Comparison of ENCODE assay signal across 17 cellular contexts in the genomic region with DNA sequence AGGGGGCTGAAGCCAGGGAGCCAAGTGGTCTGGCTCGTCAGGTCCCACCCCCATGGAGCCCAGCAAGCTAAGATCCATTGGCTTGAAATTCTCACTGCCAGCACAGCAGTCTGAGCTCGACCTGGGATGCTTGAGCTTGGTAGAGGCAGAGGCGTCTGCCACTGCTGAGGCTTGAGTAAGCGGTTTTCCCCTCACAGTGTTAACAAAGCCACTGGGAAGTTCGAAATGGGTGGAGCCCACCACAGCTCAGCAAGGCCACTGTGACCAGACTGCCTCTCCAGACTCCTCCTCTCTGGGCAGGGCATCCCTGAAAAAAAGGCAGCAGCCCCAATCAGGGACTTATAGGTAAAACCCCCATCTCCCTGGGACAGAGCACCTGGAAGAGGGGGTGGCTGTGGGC.
A peak's percentile ranks its signal among the peaks of the same experiment; 100 is the strongest.
DNase-seq lines count a peak whose midpoint lies in the region; ATAC-seq and TF ChIP-seq lines count a peak whose summit lies in the region.
"Had no signal": no experiment of that assay in that cellular context is flagged by ENCODE, and none has a peak within 500 bp of the region (broad histone marks: within the 10 kb centered on the region; RNA-seq: fewer than 3 reads in every experiment).

No MANE protein-coding gene starts in this region.

- intact Hi-C loops in sciatic nerve (cut with DNase I) = no loop called here
- intact Hi-C loops in left lung (cut with DNase I) = no loop called here

- CTCF ChIA-PET in WTC11 (lab: Charles Lee) = no interaction called here

- H3K4me1 ChIP-seq in GM23338 (ENCODE audit: insufficient read depth) (no peaks in the 10 kb centered on the region), left lung (no peaks in the 10 kb centered on the region)
- H3K4me1 ChIP-seq: Caco-2, HAP-1 had no signal

- H3K4me3 Mint-ChIP-seq in GM23338 = no peak overlapping the region
- H3K4me3 Mint-ChIP-seq in WTC11 = no peak overlapping the region
- H3K4me3 Mint-ChIP-seq: CD4-positive, alpha-beta T cell had no signal

- H3K4me1 Mint-ChIP-seq in GM23338 (no peaks in the 10 kb centered on the region), WTC11 (no peaks in the 10 kb centered on the region)

- H3K36me3 ChIP-seq in GM23338 (ENCODE audit: insufficient read depth) = no peaks in the 10 kb centered on the region
- no peaks in the 10 kb centered on the region for H3K36me3 ChIP-seq in left lung
- H3K36me3 ChIP-seq: HAP-1 had no signal

- H3K9me2 ChIP-seq in GM23338 (ENCODE audit: insufficient read depth) = no peaks in the 10 kb centered on the region

- no peaks in the 10 kb centered on the region; the same call in 2 of the 3 replicates for H3K36me3 Mint-ChIP-seq in GM23338 (ENCODE audit: low read depth)
- 0 out of 2 replicates have a peak, but pooled peaks cover 4% of the 10 kb centered on the region for H3K36me3 Mint-ChIP-seq in WTC11

- H3K27ac Mint-ChIP-seq in GM23338 = no peak overlapping the region
- no peak overlapping the region for H3K27ac Mint-ChIP-seq in WTC11
- H3K27ac Mint-ChIP-seq: CD4-positive, alpha-beta T cell had no signal

- H3K9me3 ChIP-seq in left lung = no peaks in the 10 kb centered on the region
- H3K9me3 ChIP-seq: Caco-2, HAP-1 had no signal

- H3K4me2 ChIP-seq in GM23338 = no peak overlapping the region

- no peaks in the 10 kb centered on the region for H4K20me1 ChIP-seq in GM23338 (replicated peaks; ENCODE audit: insufficient read depth)

- H3F3A ChIP-seq in GM23338 (replicated peaks; ENCODE audit: low read depth) = no peaks in the 10 kb centered on the region

- H3K27ac ChIP-seq in GM23338 (ENCODE audit: low read depth) = no peak overlapping the region
- no peak overlapping the region for H3K27ac ChIP-seq in left lung
- H3K27ac ChIP-seq: C4-2B had no signal

- TF ChIP-seq CTCF in GM23338 (conservative IDR thresholded peaks at IDR 0.05; ENCODE audit: low read depth in 2 of 2) = no peak
- no peak for TF ChIP-seq CTCF in WTC11 (IDR thresholded peaks at IDR 0.05)
- TF ChIP-seq CTCF in left lung (IDR thresholded peaks at IDR 0.05) = no peak
- no peak for TF ChIP-seq CTCF in foreskin fibroblast (IDR thresholded peaks at IDR 0.05; ENCODE audit: low read depth, low read length)

- no peak overlapping the region for H2AFZ ChIP-seq in GM23338

- H3K27me3 Mint-ChIP-seq in GM23338 (ENCODE audit: insufficient read depth, low read depth, poor library complexity) = no peaks in the 10 kb centered on the region
- H3K27me3 Mint-ChIP-seq in WTC11 (ENCODE audit: low read depth) = no peaks in the 10 kb centered on the region; the same call in 1 of the 2 replicates
- H3K27me3 Mint-ChIP-seq: CD4-positive, alpha-beta T cell had no signal

- no peak overlapping the region for H3K4me3 ChIP-seq in GM23338
- no peak overlapping the region for H3K4me3 ChIP-seq in left lung
- no peak overlapping the region for H3K4me3 ChIP-seq in foreskin fibroblast (ENCODE audit: low read depth in 1 of 2, low read length in 2 of 2)
- H3K4me3 ChIP-seq: HAP-1 had no signal

- H3K9me3 Mint-ChIP-seq in GM23338 = peaks cover 8% of the 10 kb centered on the region; the same call in 1 of the 3 replicates
- peaks cover 30% of the 10 kb centered on the region for H3K9me3 Mint-ChIP-seq in WTC11
- H3K9me3 Mint-ChIP-seq: CD4-positive, alpha-beta T cell had no signal

- H3K27me3 ChIP-seq in GM23338 (ENCODE audit: insufficient read depth) (no peaks in the 10 kb centered on the region), left lung (no peaks in the 10 kb centered on the region)

- POLR2A ChIA-PET in WTC11 (lab: Charles Lee) = no interaction called here

- no peaks in the 10 kb centered on the region for H3K79me2 ChIP-seq in GM23338 (replicated peaks; ENCODE audit: insufficient read depth)

- ATAC-seq in GM23338 (no peak), WTC11 (no peak), sciatic nerve (no peak), left lung (no peak)

- peak; percentile 1 for DNase-seq in GM23338 (ENCODE audit: low spot score)
- peak; percentile 8 for DNase-seq in WTC11 (ENCODE audit: low spot score)
- peak; percentile 1 for DNase-seq in left kidney (ENCODE audit: low read depth, low spot score)
- peak; percentile 30 for DNase-seq in sciatic nerve (ENCODE audit: low spot score)
- DNase-seq in AG08395 (ENCODE audit: low spot score) = no peak
- DNase-seq in left lung = no peak
- no peak for DNase-seq in DMS153 treated with DMSO at 0.1 percent for 48 hours (lab: John Stamatoyannopoulos, UW; ENCODE audit: unreplicated experiment)
- no peak for DNase-seq in foreskin fibroblast
- DNase-seq: ACHN; AML-193; Caco-2; CD4-positive, alpha-beta T cell; DMS153; DMS79 treated with DMSO at 0.1 percent for 48 hours; KG1 had no signal

TF ChIP-seq in GM23338, 12 proteins besides CTCF, POLR2A, EP300 and RAD21 (continues in another document):
- TF ChIP-seq CREB1 (CRISPR knock-in tag; IDR thresholded peaks at IDR 0.05; ENCODE audit: low read depth) (no peak), NANOG (IDR thresholded peaks at IDR 0.05; ENCODE audit: borderline replicate concordance) (no peak), JUNB (IDR thresholded peaks at IDR 0.05; ENCODE audit: unreplicated experiment) (no peak), ZNF114 (CRISPR knock-in tag; IDR thresholded peaks at IDR 0.05) (no peak)

TF ChIP-seq in WTC11, 78 proteins besides CTCF, POLR2A, EP300 and RAD21 (continues in another document):
- TF ChIP-seq ETV6 (CRISPR knock-in tag; IDR thresholded peaks at IDR 0.05) (no peak), CREB1 (CRISPR knock-in tag; IDR thresholded peaks at IDR 0.05) (no peak), ZNF423 (CRISPR knock-in tag; IDR thresholded peaks at IDR 0.05) (no peak), SMAD4 (CRISPR knock-in tag; IDR thresholded peaks at IDR 0.05) (no peak), CBFB (CRISPR knock-in tag; IDR thresholded peaks at IDR 0.05; ENCODE audit: low read depth) (no peak)
- TF ChIP-seq, protein P1, sequence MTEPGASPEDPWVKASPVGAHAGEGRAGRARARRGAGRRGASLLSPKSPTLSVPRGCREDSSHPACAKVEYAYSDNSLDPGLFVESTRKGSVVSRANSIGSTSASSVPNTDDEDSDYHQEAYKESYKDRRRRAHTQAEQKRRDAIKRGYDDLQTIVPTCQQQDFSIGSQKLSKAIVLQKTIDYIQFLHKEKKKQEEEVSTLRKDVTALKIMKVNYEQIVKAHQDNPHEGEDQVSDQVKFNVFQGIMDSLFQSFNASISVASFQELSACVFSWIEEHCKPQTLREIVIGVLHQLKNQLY (CRISPR knock-in tag; IDR thresholded peaks at IDR 0.05) = no peak
- TF ChIP-seq, protein P2, sequence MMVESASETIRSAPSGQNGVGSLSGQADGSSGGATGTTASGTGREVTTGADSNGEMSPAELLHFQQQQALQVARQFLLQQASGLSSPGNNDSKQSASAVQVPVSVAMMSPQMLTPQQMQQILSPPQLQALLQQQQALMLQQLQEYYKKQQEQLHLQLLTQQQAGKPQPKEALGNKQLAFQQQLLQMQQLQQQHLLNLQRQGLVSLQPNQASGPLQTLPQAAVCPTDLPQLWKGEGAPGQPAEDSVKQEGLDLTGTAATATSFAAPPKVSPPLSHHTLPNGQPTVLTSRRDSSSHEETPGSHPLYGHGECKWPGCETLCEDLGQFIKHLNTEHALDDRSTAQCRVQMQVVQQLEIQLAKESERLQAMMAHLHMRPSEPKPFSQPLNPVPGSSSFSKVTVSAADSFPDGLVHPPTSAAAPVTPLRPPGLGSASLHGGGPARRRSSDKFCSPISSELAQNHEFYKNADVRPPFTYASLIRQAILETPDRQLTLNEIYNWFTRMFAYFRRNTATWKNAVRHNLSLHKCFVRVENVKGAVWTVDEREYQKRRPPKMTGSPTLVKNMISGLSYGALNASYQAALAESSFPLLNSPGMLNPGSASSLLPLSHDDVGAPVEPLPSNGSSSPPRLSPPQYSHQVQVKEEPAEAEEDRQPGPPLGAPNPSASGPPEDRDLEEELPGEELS (CRISPR knock-in tag; IDR thresholded peaks at IDR 0.05) = no peak
- TF ChIP-seq, protein P3, sequence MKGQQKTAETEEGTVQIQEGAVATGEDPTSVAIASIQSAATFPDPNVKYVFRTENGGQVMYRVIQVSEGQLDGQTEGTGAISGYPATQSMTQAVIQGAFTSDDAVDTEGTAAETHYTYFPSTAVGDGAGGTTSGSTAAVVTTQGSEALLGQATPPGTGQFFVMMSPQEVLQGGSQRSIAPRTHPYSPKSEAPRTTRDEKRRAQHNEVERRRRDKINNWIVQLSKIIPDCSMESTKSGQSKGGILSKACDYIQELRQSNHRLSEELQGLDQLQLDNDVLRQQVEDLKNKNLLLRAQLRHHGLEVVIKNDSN (CRISPR knock-in tag; IDR thresholded peaks at IDR 0.05) = no peak
- TF ChIP-seq, protein P4, sequence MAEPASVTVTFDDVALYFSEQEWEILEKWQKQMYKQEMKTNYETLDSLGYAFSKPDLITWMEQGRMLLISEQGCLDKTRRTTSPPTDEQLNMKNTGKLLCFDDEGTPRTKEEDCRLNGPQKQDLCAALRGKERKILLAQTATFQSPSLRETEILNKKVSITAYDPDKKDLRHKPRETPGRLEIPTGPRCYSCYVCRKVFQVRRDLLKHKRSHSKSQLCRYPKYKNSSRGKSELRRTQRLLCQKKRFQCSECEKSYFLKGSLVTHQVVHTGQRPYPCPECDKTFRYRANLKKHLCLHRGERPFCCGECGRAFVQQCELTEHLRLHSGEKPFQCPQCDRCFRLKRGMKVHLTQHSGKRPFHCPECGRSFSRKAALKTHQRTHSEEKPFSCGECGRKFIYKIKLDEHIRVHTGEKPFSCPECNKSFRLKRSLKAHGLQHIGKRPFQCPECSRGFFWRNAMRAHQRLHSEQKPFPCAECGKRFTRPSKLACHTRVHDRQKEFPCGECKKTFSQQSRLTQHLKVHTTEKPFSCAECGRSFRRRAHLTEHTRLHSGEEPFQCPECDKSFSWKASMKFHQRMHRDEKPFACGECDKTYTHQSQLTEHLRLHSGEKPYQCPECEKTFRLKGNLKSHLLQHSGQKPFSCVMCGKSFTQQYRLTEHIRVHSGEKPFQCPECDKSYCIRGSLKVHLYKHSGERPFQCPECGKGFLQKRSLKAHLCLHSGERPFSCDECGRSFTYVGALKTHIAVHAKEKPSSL (CRISPR knock-in tag; conservative IDR thresholded peaks at IDR 0.05) = no peak
- TF ChIP-seq, protein P5, sequence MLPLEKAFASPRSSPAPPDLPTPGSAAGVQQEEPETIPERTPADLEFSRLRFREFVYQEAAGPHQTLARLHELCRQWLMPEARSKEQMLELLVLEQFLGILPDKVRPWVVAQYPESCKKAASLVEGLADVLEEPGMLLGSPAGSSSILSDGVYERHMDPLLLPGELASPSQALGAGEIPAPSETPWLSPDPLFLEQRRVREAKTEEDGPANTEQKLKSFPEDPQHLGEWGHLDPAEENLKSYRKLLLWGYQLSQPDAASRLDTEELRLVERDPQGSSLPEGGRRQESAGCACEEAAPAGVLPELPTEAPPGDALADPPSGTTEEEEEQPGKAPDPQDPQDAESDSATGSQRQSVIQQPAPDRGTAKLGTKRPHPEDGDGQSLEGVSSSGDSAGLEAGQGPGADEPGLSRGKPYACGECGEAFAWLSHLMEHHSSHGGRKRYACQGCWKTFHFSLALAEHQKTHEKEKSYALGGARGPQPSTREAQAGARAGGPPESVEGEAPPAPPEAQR (CRISPR knock-in tag; IDR thresholded peaks at IDR 0.05) = no peak

Comparison
In these comparisons a context has a peak if more than half of its experiments do, and no peak if none do; other contexts are left out.
1. DNase-seq: peak in GM23338 (single experiment), WTC11 (single experiment), left kidney (single experiment) and sciatic nerve (single experiment); none in AG08395 (single experiment), left lung (0 of 2), DMS153 treated with DMSO at 0.1 percent for 48 hours (single experiment) and foreskin fibroblast (0 of 2).